In the genomic region with DNA sequence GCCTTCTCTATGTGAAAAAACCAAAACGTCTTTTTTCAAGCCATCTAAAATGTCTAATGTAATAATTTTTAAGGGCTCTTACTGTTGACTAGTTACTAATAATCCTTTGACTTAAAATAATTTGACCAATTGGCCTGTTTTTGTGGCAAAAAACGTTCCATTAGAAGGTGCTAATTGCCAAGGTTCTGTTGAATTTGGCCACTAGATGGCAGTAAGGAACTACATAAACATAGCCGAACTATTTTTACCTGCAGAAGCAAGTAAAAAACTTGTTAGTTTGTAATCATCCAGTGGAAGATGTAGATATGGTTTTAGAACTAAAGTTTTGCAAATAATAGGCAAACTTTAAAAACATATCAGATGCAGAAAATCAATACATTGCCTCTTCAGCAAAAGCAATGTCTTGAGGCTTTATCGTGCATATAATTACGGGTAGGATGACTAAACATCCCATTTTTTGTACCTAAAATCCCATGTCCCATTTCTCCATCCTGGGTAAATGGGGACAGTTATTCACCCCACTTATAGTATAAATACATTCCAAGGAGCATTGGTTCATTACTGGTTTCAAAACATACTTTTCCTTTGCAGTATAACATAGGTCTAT, we compare ENCODE assay signal across 9 cellular contexts. TPM values are rescaled to one million over a fixed set of nuclear protein-coding genes. Genes with fewer than 3 reads are reported as not detected.
DNase-seq lines count a peak whose midpoint lies in the region; ATAC-seq, FAIRE-seq and TF ChIP-seq lines count a peak whose summit lies in the region.
"Had no signal": no experiment of that assay in that cellular context is flagged by ENCODE, and none has a peak within 500 bp of the region (broad histone marks: within the 10 kb centered on the region; RNA-seq: fewer than 3 reads in every experiment).

No MANE protein-coding gene starts in this region.

- H3K27ac ChIP-seq in endothelial cell of umbilical vein (ENCODE audit: insufficient read depth, low read depth, low read length): no peak overlapping the region

- H3K4me1 Mint-ChIP-seq in nephron: peaks cover 33% of the 10 kb centered on the region
- H3K4me1 Mint-ChIP-seq: activated naive CD8-positive, alpha-beta T cell treated with anti-CD3 and anti-CD28 coated beads, Interleukin-2, amount 10 ng/mL, durations not matched to agents 7 days and 5 days had no signal

- H3K79me2 ChIP-seq in endothelial cell of umbilical vein (ENCODE audit: control insufficient read depth, insufficient read depth, low read length): no peaks in the 10 kb centered on the region

- CTCF ChIA-PET in endothelial cell of umbilical vein (lab: Charles Lee): interaction anchor here (0.6 to 1.0 kb wide), 8 partner anchors 133 to 1422 kb away, joined by 3 to 49 read pairs (median 4); no protein-coding TSS in a partner anchor

- peak overlapping the region in 2 of 3 experiments; percentile 15 to 41 for H3K27ac Mint-ChIP-seq in nephron
- H3K27ac Mint-ChIP-seq: activated naive CD8-positive, alpha-beta T cell treated with anti-CD3 and anti-CD28 coated beads, Interleukin-2, amount 10 ng/mL, durations not matched to agents 7 days and 5 days had no signal

- H3K4me1 ChIP-seq in endothelial cell of umbilical vein (ENCODE audit: control insufficient read depth, extremely low read depth, insufficient read depth, low read length): peaks cover 3% of the 10 kb centered on the region

- no peak overlapping the region for H3K9ac ChIP-seq in endothelial cell of umbilical vein (replicated peaks; ENCODE audit: extremely low read depth, insufficient read depth, low read length)

- H2AFZ ChIP-seq in endothelial cell of umbilical vein (ENCODE audit: low read depth, low read length): no peak overlapping the region

- BruUV-seq in endothelial cell of umbilical vein (replicated peaks; lab: Mats Ljungman, UMichigan): no TSS peak

- POLR2A ChIA-PET in endothelial cell of umbilical vein (lab: Charles Lee): no interaction called here

- no peaks in the 10 kb centered on the region for H3K9me3 ChIP-seq in endothelial cell of umbilical vein (replicated peaks; ENCODE audit: control insufficient read depth, insufficient read depth, low read length)

- H3K9me1 ChIP-seq in endothelial cell of umbilical vein (replicated peaks; ENCODE audit: control insufficient read depth, extremely low read depth, insufficient read depth, low read length): no peaks in the 10 kb centered on the region

- intact Hi-C loops in endothelial cell of umbilical vein (cut with micrococcal nuclease): loop anchor here (1.0 to 5.0 kb wide), 5 partner anchors 116 to 417 kb away; no protein-coding TSS in a partner anchor

- ATAC-seq in HG03460 (IDR thresholded peaks at IDR 0.05; ENCODE audit: unreplicated experiment) (no peak), GM21528 (IDR thresholded peaks at IDR 0.05; ENCODE audit: low FRiP score, unreplicated experiment) (no peak)

- TF ChIP-seq CTCF in endothelial cell of umbilical vein (IDR thresholded peaks at IDR 0.05; ENCODE audit: extremely low read depth in 1 of 2, insufficient read depth in 1 of 2, low read depth in 1 of 2, low read length in 2 of 2): peak; percentile 48 to 52
- TF ChIP-seq CTCF in nephron (IDR thresholded peaks at IDR 0.05; ENCODE audit: unreplicated experiment in 3 of 3): peak; percentile 87 to 96 (median 95)

- DNase-seq in activated CD4-positive, alpha-beta T cell treated with anti-CD3 and anti-CD28 coated beads for 4 hours: peak; percentile 11 to 49
- DNase-seq in activated CD4-positive, alpha-beta T cell treated with anti-CD3 and anti-CD28 coated beads for 1 hour: no peak
- DNase-seq in HS-27A (ENCODE audit: low read depth) (peak; percentile 14), RKO (ENCODE audit: low spot score) (peak; percentile 62), endothelial cell of umbilical vein (ENCODE audit: low read depth, low spot score) (peak; percentile 76)
- DNase-seq: activated naive CD8-positive, alpha-beta T cell treated with anti-CD3 and anti-CD28 coated beads, Interleukin-2, amount 10 ng/mL, durations not matched to agents 7 days and 5 days had no signal

- H3K4me3 Mint-ChIP-seq in nephron: no peak overlapping the region
- H3K4me3 Mint-ChIP-seq: activated naive CD8-positive, alpha-beta T cell treated with anti-CD3 and anti-CD28 coated beads, Interleukin-2, amount 10 ng/mL, durations not matched to agents 7 days and 5 days had no signal

- H3K36me3 Mint-ChIP-seq in nephron (ENCODE audit: low read depth): peaks cover 8% of the 10 kb centered on the region
- H3K36me3 Mint-ChIP-seq: activated naive CD8-positive, alpha-beta T cell treated with anti-CD3 and anti-CD28 coated beads, Interleukin-2, amount 10 ng/mL, durations not matched to agents 7 days and 5 days had no signal

- H3K36me3 ChIP-seq in endothelial cell of umbilical vein (ENCODE audit: control insufficient read depth in 2 of 2, extremely low read depth in 1 of 2, insufficient read depth in 2 of 2, low read length in 2 of 2): no peaks in the 10 kb centered on the region

- no peaks in the 10 kb centered on the region for H3K9me3 Mint-ChIP-seq in nephron
- H3K9me3 Mint-ChIP-seq: activated naive CD8-positive, alpha-beta T cell treated with anti-CD3 and anti-CD28 coated beads, Interleukin-2, amount 10 ng/mL, durations not matched to agents 7 days and 5 days had no signal

- dilution Hi-C loops in endothelial cell of umbilical vein (cut with MboI; ENCODE audit: extremely low pct_ligation_motif_present, low sequenced_read_pairs): no loop called here

- peaks cover 4 to 11% of the 10 kb centered on the region in 2 experiments for H3K27me3 ChIP-seq in endothelial cell of umbilical vein (ENCODE audit: control insufficient read depth in 2 of 2, insufficient read depth in 2 of 2, low read length in 2 of 2)

- H3K27me3 Mint-ChIP-seq in nephron (ENCODE audit: low read depth): no peaks in the 10 kb centered on the region

- H3K4me3 ChIP-seq in endothelial cell of umbilical vein (replicated peaks in 1 of 3; ENCODE audit: insufficient read depth in 1 of 3, low read depth in 1 of 3, low read length in 3 of 3): no peak overlapping the region

- FAIRE-seq in endothelial cell of umbilical vein (lab: Jason Lieb, UNC): peak; percentile 94

- no peak for TF ChIP-seq POLR2A in endothelial cell of umbilical vein (IDR thresholded peaks at IDR 0.05; ENCODE audit: low read depth, low read length)

- H3K4me2 ChIP-seq in endothelial cell of umbilical vein (ENCODE audit: insufficient read depth, low read length): no peak overlapping the region

- H4K20me1 ChIP-seq in endothelial cell of umbilical vein (replicated peaks; ENCODE audit: control insufficient read depth, extremely low read depth, insufficient read depth, low read length): no peaks in the 10 kb centered on the region

TF ChIP-seq in endothelial cell of umbilical vein, 7 proteins besides CTCF, POLR2A, EP300 and RAD21:
- TF ChIP-seq MYC (IDR thresholded peaks at IDR 0.05; ENCODE audit: low read depth, low read length) (no peak), GATA2 (IDR thresholded peaks at IDR 0.05; ENCODE audit: insufficient read depth, insufficient read length, low read depth, low read length) (no peak), FOS (IDR thresholded peaks at IDR 0.05; ENCODE audit: borderline replicate concordance, insufficient read depth, low read length) (no peak), JUN (IDR thresholded peaks at IDR 0.05; ENCODE audit: borderline replicate concordance, insufficient read depth, insufficient read length, low read depth) (no peak), EZH2 (IDR thresholded peaks at IDR 0.05; ENCODE audit: borderline replicate concordance, low read depth, low read length, severe bottlenecking) (no peak), POLR2AphosphoS5 (IDR thresholded peaks at IDR 0.05; ENCODE audit: insufficient read depth, low read depth, low read length) (no peak)
- TF ChIP-seq, protein P1, sequence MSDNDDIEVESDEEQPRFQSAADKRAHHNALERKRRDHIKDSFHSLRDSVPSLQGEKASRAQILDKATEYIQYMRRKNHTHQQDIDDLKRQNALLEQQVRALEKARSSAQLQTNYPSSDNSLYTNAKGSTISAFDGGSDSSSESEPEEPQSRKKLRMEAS (IDR thresholded peaks at IDR 0.05; ENCODE audit: insufficient read depth, insufficient read length): no peak

RNA-seq across cellular contexts. Expression of a gene that starts 57.6 kb away (rescaled TPM):
- total RNA-seq in endothelial cell of umbilical vein: 1.7 TPM in 1 of 2 replicates, not detected in the other
- 0.33 and 0.36 TPM in 2 replicates for polyA plus RNA-seq in endothelial cell of umbilical vein
- polyA plus RNA-seq in endothelial cell of umbilical vein (2011; cell fraction: cytosol; rRNA removed): 0.18 and 0.50 TPM in 2 replicates
- 0.67 and 0.77 TPM in 2 replicates for polyA plus RNA-seq in endothelial cell of umbilical vein (2011; cell fraction: nucleus; rRNA removed)
- polyA plus RNA-seq in endothelial cell of umbilical vein (2012): not detected in 2 replicates
- polyA minus RNA-seq in endothelial cell of umbilical vein: 1.3 and 1.6 TPM in 2 replicates
- polyA minus RNA-seq in endothelial cell of umbilical vein (2011; cell fraction: cytosol; rRNA and poly(A)+ RNA removed): not detected
- 0.72 and 0.96 TPM in 2 replicates for polyA minus RNA-seq in endothelial cell of umbilical vein (2011; cell fraction: nucleus; rRNA and poly(A)+ RNA removed)
- total RNA-seq: activated naive CD8-positive, alpha-beta T cell treated with anti-CD3 and anti-CD28 coated beads, Interleukin-2, amount 10 ng/mL, durations not matched to agents 7 days and 5 days had no signal
